Comparison of ENCODE assay signal across 8 cellular contexts in the genomic region with DNA sequence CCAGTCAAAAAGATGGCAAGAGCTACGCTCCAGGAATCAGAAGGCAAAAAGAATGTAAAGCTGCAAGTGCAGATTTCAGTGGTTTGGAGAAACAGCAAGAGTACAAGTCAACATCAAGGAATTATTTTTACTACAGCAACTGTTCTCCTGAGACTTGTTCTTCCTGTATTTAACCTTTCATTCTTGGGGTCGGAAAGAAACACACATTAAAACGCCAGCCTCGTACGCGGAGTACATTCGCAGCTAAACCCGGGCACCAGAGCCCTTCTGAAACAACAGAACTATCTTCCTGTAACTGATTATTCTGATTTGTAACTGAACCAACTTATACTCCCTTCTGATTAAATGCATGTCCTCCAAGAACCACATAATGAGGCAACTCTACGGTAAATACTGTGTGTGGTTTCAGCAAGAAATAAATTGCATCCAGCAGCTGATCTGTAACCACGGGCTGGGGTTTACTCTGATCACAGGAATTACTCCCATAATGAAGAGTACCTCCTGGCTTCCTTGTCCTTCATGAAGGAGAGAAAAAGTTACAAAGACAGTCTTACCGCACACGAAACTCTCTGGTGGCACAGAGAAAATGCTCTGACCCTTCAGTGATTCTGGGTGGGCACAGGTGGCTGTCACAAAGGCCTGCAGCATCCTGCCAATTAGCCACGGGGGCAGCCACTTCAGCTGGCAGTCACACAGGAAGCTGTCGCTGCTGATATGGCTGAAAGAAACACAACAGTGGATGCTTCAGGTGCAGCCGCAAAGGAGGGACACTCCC.
A peak's percentile ranks its signal among the peaks of the same experiment; 100 is the strongest.
DNase-seq lines count a peak whose midpoint lies in the region; ATAC-seq, FAIRE-seq and TF ChIP-seq lines count a peak whose summit lies in the region.

No MANE protein-coding gene starts in this region.

- H3K4me3 Mint-ChIP-seq in T-helper 17 cell = peak overlapping the region; percentile 86
- peak overlapping the region; percentile 80 for H3K4me3 Mint-ChIP-seq in central memory CD8-positive, alpha-beta T cell

- H3K9me3 ChIP-seq in T-helper 17 cell (ENCODE audit: control insufficient read depth, low read length, poor library complexity, severe bottlenecking) (no peaks in the 10 kb centered on the region), skeletal muscle tissue (ENCODE audit: control insufficient read depth in 3 of 3, low read length in 3 of 3) (no peaks in the 10 kb centered on the region)

- no peaks in the 10 kb centered on the region for H3K27me3 ChIP-seq in skeletal muscle tissue (ENCODE audit: control insufficient read depth in 3 of 3, insufficient read depth in 3 of 3, low read length in 3 of 3)

- ATAC-seq in GM18505 (IDR thresholded peaks at IDR 0.05; ENCODE audit: unreplicated experiment) = peak; percentile 86
- peak; percentile 89 for ATAC-seq in HG02678 (IDR thresholded peaks at IDR 0.05; ENCODE audit: unreplicated experiment)
- ATAC-seq in T-helper 17 cell = peak; percentile 97
- ATAC-seq in central memory CD8-positive, alpha-beta T cell (replicated peaks; ENCODE audit: extremely low read depth, poor library complexity, severe bottlenecking) = peak; percentile 96

- peaks cover 10% of the 10 kb centered on the region for H3K36me3 Mint-ChIP-seq in T-helper 17 cell (ENCODE audit: low read depth)
- H3K36me3 Mint-ChIP-seq in central memory CD8-positive, alpha-beta T cell (ENCODE audit: insufficient read depth) = peaks cover 28% of the 10 kb centered on the region

- peak in 2 of 3 donors; percentile 17 to 37 for DNase-seq in T-helper 17 cell
- peak; percentile 35 to 74 for DNase-seq in central memory CD8-positive, alpha-beta T cell (ENCODE audit: low spot score in 2 of 2)
- DNase-seq in ureter (ENCODE audit: low spot score) = no peak
- DNase-seq in urothelium cell line (ENCODE audit: low spot score) = no peak
- DNase-seq in D341Med (ENCODE audit: low spot score) = no peak

- H3K36me3 ChIP-seq in skeletal muscle tissue (ENCODE audit: control insufficient read depth in 3 of 3, insufficient read depth in 3 of 3, low read length in 3 of 3) = peaks cover 26 to 50% (median 45%) of the 10 kb centered on the region in 3 donors

- H3K27ac Mint-ChIP-seq in T-helper 17 cell = peak overlapping the region; percentile 95
- H3K27ac Mint-ChIP-seq in central memory CD8-positive, alpha-beta T cell (ENCODE audit: low read depth) = peak overlapping the region; percentile 97

- no peaks in the 10 kb centered on the region for H3K9me3 Mint-ChIP-seq in central memory CD8-positive, alpha-beta T cell

- H3K27ac ChIP-seq in skeletal muscle tissue (ENCODE audit: low read depth, low read length) = peak overlapping the region; percentile 67

- H3K4me1 ChIP-seq in skeletal muscle tissue (ENCODE audit: control insufficient read depth in 3 of 3, insufficient read depth in 3 of 3, low read length in 3 of 3) = peaks cover 32 to 37% (median 33%) of the 10 kb centered on the region in 3 donors

- H3K27me3 Mint-ChIP-seq in T-helper 17 cell = no peaks in the 10 kb centered on the region
- H3K27me3 Mint-ChIP-seq in central memory CD8-positive, alpha-beta T cell = no peaks in the 10 kb centered on the region

- H3K9ac ChIP-seq in skeletal muscle tissue (ENCODE audit: low read depth in 1 of 3, low read length in 3 of 3) = peak overlapping the region in 1 of 3 donors; percentile 10

- TF ChIP-seq POLR2A in GM18505 (IDR thresholded peaks at IDR 0.05; ENCODE audit: borderline replicate concordance, extremely low read depth, insufficient read depth, insufficient read length) = no peak

- no peak overlapping the region for H3K4me3 ChIP-seq in skeletal muscle tissue (ENCODE audit: low read length in 3 of 3)

- FAIRE-seq in urothelium cell line (lab: Jason Lieb, UNC) = no peak

- H3K4me1 Mint-ChIP-seq in T-helper 17 cell = peaks cover 44% of the 10 kb centered on the region
- peaks cover 62% of the 10 kb centered on the region for H3K4me1 Mint-ChIP-seq in central memory CD8-positive, alpha-beta T cell

Comparison
In these comparisons a context has a peak if more than half of its experiments do, and no peak if none do; other contexts are left out.
1. DNase-seq: peak in T-helper 17 cell (2 of 3) and central memory CD8-positive, alpha-beta T cell (2 of 2); none in ureter (single experiment), urothelium cell line (single experiment) and D341Med (single experiment).
2. Peak in every context shown above with its lines, with median percentiles within 50 percentile points of each other: ATAC-seq.